In genomic region chrX:101417981-101418841, GRCh38 we compare ENCODE assay signal across 8 cellular contexts. TPM values are rescaled to one million over a fixed set of nuclear protein-coding genes. Genes with fewer than 3 reads are reported as not detected.
DNase-seq lines count a peak whose midpoint lies in the region; ATAC-seq and FAIRE-seq lines count a peak whose summit lies in the region.

No MANE protein-coding gene starts in this region.

- peaks cover 6% of the 10 kb centered on the region for H3K36me3 Mint-ChIP-seq in activated T-helper 1 cell treated with anti-CD3 and anti-CD28 coated beads, Interleukin-12 subunit alpha, Interleukin-12 subunit beta, Interleukin-2, Interleukin-4 antibody, amounts not matched to agents 30 ng/mL and 10 ng/mL and 1 ng/mL, durations not matched to agents 14 hours and 24 hours and 36 hours (ENCODE audit: low read depth)
- peaks cover 0 to 10% (median 0%) of the 10 kb centered on the region in 3 donors for H3K36me3 Mint-ChIP-seq in naive thymus-derived CD8-positive, alpha-beta T cell

- peaks cover 29% of the 10 kb centered on the region for H3K4me1 Mint-ChIP-seq in activated T-helper 1 cell treated with anti-CD3 and anti-CD28 coated beads, Interleukin-12 subunit alpha, Interleukin-12 subunit beta, Interleukin-2, Interleukin-4 antibody, amounts not matched to agents 30 ng/mL and 10 ng/mL and 1 ng/mL, durations not matched to agents 14 hours and 24 hours and 36 hours (ENCODE audit: low read depth)
- H3K4me1 Mint-ChIP-seq in naive thymus-derived CD8-positive, alpha-beta T cell, result peaks cover 12 to 44% (median 41%) of the 10 kb centered on the region in 4 donors

- no peaks in the 10 kb centered on the region for H3K9me3 Mint-ChIP-seq in activated T-helper 1 cell treated with anti-CD3 and anti-CD28 coated beads, Interleukin-12 subunit alpha, Interleukin-12 subunit beta, Interleukin-2, Interleukin-4 antibody, amounts not matched to agents 30 ng/mL and 10 ng/mL and 1 ng/mL, durations not matched to agents 14 hours and 24 hours and 36 hours
- H3K9me3 Mint-ChIP-seq in naive thymus-derived CD8-positive, alpha-beta T cell, result no peaks in the 10 kb centered on the region

- DNase-seq in DMS79 (lab: John Stamatoyannopoulos, UW) (peak; percentile 8), NCI-H146 (lab: John Stamatoyannopoulos, UW) (peak; percentile 76), fibroblast of gingiva (ENCODE audit: low read depth) (peak; percentile 16), urothelium cell line (ENCODE audit: low spot score) (peak; percentile 45), SK-N-DZ (ENCODE audit: low spot score) (no peak)
- peak; percentile 35 for DNase-seq in activated T-helper 1 cell treated with anti-CD3 and anti-CD28 coated beads, Interleukin-12 subunit alpha, Interleukin-12 subunit beta, Interleukin-2, Interleukin-4 antibody, amounts not matched to agents 30 ng/mL and 10 ng/mL and 1 ng/mL, durations not matched to agents 14 hours and 24 hours and 36 hours (ENCODE audit: low spot score)
- peak in 8 of 10 donors; percentile 11 to 66 (median 22) for DNase-seq in naive thymus-derived CD8-positive, alpha-beta T cell

- peak overlapping the region; percentile 85 for H3K4me3 Mint-ChIP-seq in activated T-helper 1 cell treated with anti-CD3 and anti-CD28 coated beads, Interleukin-12 subunit alpha, Interleukin-12 subunit beta, Interleukin-2, Interleukin-4 antibody, amounts not matched to agents 30 ng/mL and 10 ng/mL and 1 ng/mL, durations not matched to agents 14 hours and 24 hours and 36 hours
- H3K4me3 Mint-ChIP-seq in naive thymus-derived CD8-positive, alpha-beta T cell, result peak overlapping the region; percentile 81 to 95 (median 88)

- H3K27me3 Mint-ChIP-seq in activated T-helper 1 cell treated with anti-CD3 and anti-CD28 coated beads, Interleukin-12 subunit alpha, Interleukin-12 subunit beta, Interleukin-2, Interleukin-4 antibody, amounts not matched to agents 30 ng/mL and 10 ng/mL and 1 ng/mL, durations not matched to agents 14 hours and 24 hours and 36 hours (ENCODE audit: insufficient read depth), result no peaks in the 10 kb centered on the region
- no peaks in the 10 kb centered on the region for H3K27me3 Mint-ChIP-seq in naive thymus-derived CD8-positive, alpha-beta T cell

- intact Hi-C loops in activated T-helper 1 cell treated with anti-CD3 and anti-CD28 coated beads, Interleukin-12 subunit alpha, Interleukin-12 subunit beta, Interleukin-2, Interleukin-4 antibody, amounts not matched to agents 30 ng/mL and 10 ng/mL and 1 ng/mL, durations not matched to agents 14 hours and 24 hours and 36 hours (cut with micrococcal nuclease), result loop anchor here (1.0 to 10.0 kb wide), 4 partner anchors 10 to 514 kb away; partner anchors contain the start of genes ARMCX4, HNRNPH2 and ZMAT1

- no peak for FAIRE-seq in urothelium cell line (lab: Jason Lieb, UNC)

- H3K27ac Mint-ChIP-seq in activated T-helper 1 cell treated with anti-CD3 and anti-CD28 coated beads, Interleukin-12 subunit alpha, Interleukin-12 subunit beta, Interleukin-2, Interleukin-4 antibody, amounts not matched to agents 30 ng/mL and 10 ng/mL and 1 ng/mL, durations not matched to agents 14 hours and 24 hours and 36 hours, result peak overlapping the region; percentile 97
- H3K27ac Mint-ChIP-seq in naive thymus-derived CD8-positive, alpha-beta T cell, result peak overlapping the region; percentile 82 to 99 (median 96)

- POLR2A ChIA-PET in naive thymus-derived CD8-positive, alpha-beta T cell (lab: Charles Lee), result interaction anchor here (1.9 to 3.5 kb wide), 2 partner anchors 27 to 513 kb away, joined by 10 to 17 read pairs; partner anchors contain the start of genes RPL36A and ZMAT1

- ATAC-seq in GM21529 (IDR thresholded peaks at IDR 0.05; ENCODE audit: unreplicated experiment), result peak; percentile 47
- ATAC-seq in naive thymus-derived CD8-positive, alpha-beta T cell, result peak; percentile 33 to 62

RNA-seq across cellular contexts. Expression of gene HNRNPH2, which starts 10.2 kb away (rescaled TPM):
- total RNA-seq in activated T-helper 1 cell treated with anti-CD3 and anti-CD28 coated beads, Interleukin-12 subunit alpha, Interleukin-12 subunit beta, Interleukin-2, Interleukin-4 antibody, amounts not matched to agents 30 ng/mL and 10 ng/mL and 1 ng/mL, durations not matched to agents 14 hours and 24 hours and 36 hours, result 20.6 and 21.3 TPM in 2 replicates
- 10 to 100 TPM; 47.7 to 49.4 TPM for total RNA-seq in naive thymus-derived CD8-positive, alpha-beta T cell
- 10 to 100 TPM; 75.2 to 99.6 (median 86.0) TPM for polyA plus RNA-seq in naive thymus-derived CD8-positive, alpha-beta T cell
- 57.3 and 58.1 TPM in 2 replicates for polyA plus RNA-seq in SK-N-DZ (2014; cell fraction: cytosol; rRNA removed)
- polyA plus RNA-seq in SK-N-DZ (2014; cell fraction: nucleus; rRNA removed), result 12.2 and 23.3 TPM in 2 replicates

RNA-seq across cellular contexts. Expression of gene GLA, which starts 10.5 kb away (rescaled TPM):
- total RNA-seq in activated T-helper 1 cell treated with anti-CD3 and anti-CD28 coated beads, Interleukin-12 subunit alpha, Interleukin-12 subunit beta, Interleukin-2, Interleukin-4 antibody, amounts not matched to agents 30 ng/mL and 10 ng/mL and 1 ng/mL, durations not matched to agents 14 hours and 24 hours and 36 hours, result 65.7 and 67.9 TPM in 2 replicates
- 10 to 100 TPM; 16.9 to 17.9 TPM for total RNA-seq in naive thymus-derived CD8-positive, alpha-beta T cell
- polyA plus RNA-seq in naive thymus-derived CD8-positive, alpha-beta T cell, result 10 to 100 TPM; 12.0 to 13.4 (median 13.0) TPM
- polyA plus RNA-seq in SK-N-DZ (2014; cell fraction: cytosol; rRNA removed), result 50.1 and 59.0 TPM in 2 replicates
- 104 and 106 TPM in 2 replicates for polyA plus RNA-seq in SK-N-DZ (2014; cell fraction: nucleus; rRNA removed)

RNA-seq across cellular contexts. Expression of gene RPL36A, which starts 27.4 kb away (rescaled TPM):
- 226 and 269 TPM in 2 replicates for total RNA-seq in activated T-helper 1 cell treated with anti-CD3 and anti-CD28 coated beads, Interleukin-12 subunit alpha, Interleukin-12 subunit beta, Interleukin-2, Interleukin-4 antibody, amounts not matched to agents 30 ng/mL and 10 ng/mL and 1 ng/mL, durations not matched to agents 14 hours and 24 hours and 36 hours
- total RNA-seq in naive thymus-derived CD8-positive, alpha-beta T cell, result 100 to 1,000 TPM; 288 to 318 TPM
- 1,000 to 10,000 TPM; 2,876 to 3,216 (median 3,107) TPM for polyA plus RNA-seq in naive thymus-derived CD8-positive, alpha-beta T cell
- 4,414 and 4,832 TPM in 2 replicates for polyA plus RNA-seq in SK-N-DZ (2014; cell fraction: cytosol; rRNA removed)
- 4,035 and 6,027 TPM in 2 replicates for polyA plus RNA-seq in SK-N-DZ (2014; cell fraction: nucleus; rRNA removed)

RNA-seq across cellular contexts. Expression of gene BTK, which starts 32.2 kb away (rescaled TPM):
- total RNA-seq in activated T-helper 1 cell treated with anti-CD3 and anti-CD28 coated beads, Interleukin-12 subunit alpha, Interleukin-12 subunit beta, Interleukin-2, Interleukin-4 antibody, amounts not matched to agents 30 ng/mL and 10 ng/mL and 1 ng/mL, durations not matched to agents 14 hours and 24 hours and 36 hours, result not detected in 2 replicates
- total RNA-seq in naive thymus-derived CD8-positive, alpha-beta T cell, result 1 to 10 TPM; 5.3 to 9.8 TPM
- under 1 TPM; 0.12 to 0.20 (median 0.14) TPM for polyA plus RNA-seq in naive thymus-derived CD8-positive, alpha-beta T cell
- polyA plus RNA-seq in SK-N-DZ (2014; cell fraction: cytosol; rRNA removed), result not detected in 2 replicates
- not detected in 2 replicates for polyA plus RNA-seq in SK-N-DZ (2014; cell fraction: nucleus; rRNA removed)
